28 cellular contexts compared by ENCODE assay signal in genomic region chr10:96473866-96474265, GRCh38. TPM values are rescaled to one million over a fixed set of nuclear protein-coding genes. Genes with fewer than 3 reads are reported as not detected.
"Had no signal": no experiment of that assay in that cellular context is flagged by ENCODE, and none has a peak within 500 bp of the region (broad histone marks: within the 10 kb centered on the region; RNA-seq: fewer than 3 reads in every experiment).

No MANE protein-coding gene starts in this region.

- H3K4me3 ChIP-seq: MG63, SJCRH30 had no signal

- H3K9me3 ChIP-seq: MG63, SJCRH30, SK-N-SH had no signal

- H3K27me3 ChIP-seq: MG63, SJCRH30 had no signal

- H3K9me3 Mint-ChIP-seq: activated B cell treated with CpG ODN at 0.5 μM for 24 hours; activated CD4-positive, alpha-beta memory T cell treated with anti-CD3 and anti-CD28 coated beads for 36 hours; activated CD4-positive, alpha-beta T cell treated with anti-CD3 and anti-CD28 coated beads, Interleukin-2, amount 10 ng/mL, durations not matched to agents 24 days and 14 days; activated naive CD4-positive, alpha-beta T cell treated with anti-CD3 and anti-CD28 coated beads for 36 hours; activated T-helper 17 cell treated with anti-CD3 and anti-CD28 coated beads, Interleukin-2, amount 50 U/mL, for 72 hours had no signal

- H3K4me1 Mint-ChIP-seq: activated B cell treated with CpG ODN at 0.5 μM for 24 hours; activated CD4-positive, alpha-beta T cell treated with anti-CD3 and anti-CD28 coated beads, Interleukin-2, amount 10 ng/mL, durations not matched to agents 24 days and 14 days; activated T-helper 17 cell treated with anti-CD3 and anti-CD28 coated beads, Interleukin-2, amount 50 U/mL, for 72 hours; T-helper 17 cell had no signal

- ATAC-seq: activated T-helper 17 cell treated with anti-CD3 and anti-CD28 coated beads, Interleukin-2, amount 50 U/mL, for 72 hours; Panc1; T-helper 17 cell had no signal

- H3K4me3 Mint-ChIP-seq: activated B cell treated with CpG ODN at 0.5 μM for 24 hours; activated CD4-positive, alpha-beta memory T cell treated with anti-CD3 and anti-CD28 coated beads for 36 hours; activated CD4-positive, alpha-beta T cell treated with anti-CD3 and anti-CD28 coated beads, Interleukin-2, amount 10 ng/mL, durations not matched to agents 24 days and 14 days; activated naive CD4-positive, alpha-beta T cell treated with anti-CD3 and anti-CD28 coated beads for 36 hours; activated naive CD8-positive, alpha-beta T cell; activated T-helper 17 cell treated with anti-CD3 and anti-CD28 coated beads, Interleukin-2, amount 50 U/mL, for 72 hours; T-helper 17 cell had no signal

- H3K36me3 ChIP-seq: MG63, SJCRH30 had no signal

- H3K36me3 Mint-ChIP-seq: activated CD4-positive, alpha-beta memory T cell treated with anti-CD3 and anti-CD28 coated beads for 36 hours; activated naive CD8-positive, alpha-beta T cell; brain had no signal

- H3K27ac Mint-ChIP-seq: activated B cell treated with CpG ODN at 0.5 μM for 24 hours; activated CD4-positive, alpha-beta memory T cell treated with anti-CD3 and anti-CD28 coated beads for 36 hours; activated CD4-positive, alpha-beta T cell treated with anti-CD3 and anti-CD28 coated beads, Interleukin-2, amount 10 ng/mL, durations not matched to agents 24 days and 14 days; activated naive CD4-positive, alpha-beta T cell treated with anti-CD3 and anti-CD28 coated beads for 36 hours; activated naive CD8-positive, alpha-beta T cell; activated T-helper 17 cell treated with anti-CD3 and anti-CD28 coated beads, Interleukin-2, amount 50 U/mL, for 72 hours; T-helper 17 cell had no signal

- DNase-seq: activated B cell treated with CpG ODN at 0.5 μM for 24 hours; activated CD4-positive, alpha-beta memory T cell treated with anti-CD3 and anti-CD28 coated beads for 36 hours; activated CD4-positive, alpha-beta T cell treated with anti-CD3 and anti-CD28 coated beads for 1 hour; activated CD4-positive, alpha-beta T cell treated with anti-CD3 and anti-CD28 coated beads, Interleukin-2, amount 10 ng/mL, durations not matched to agents 24 days and 14 days; activated gamma-delta T cell; activated naive CD4-positive, alpha-beta T cell treated with anti-CD3 and anti-CD28 coated beads for 36 hours; activated T-cell treated with anti-CD3 and anti-CD28 coated beads for 4 hours; activated T-cell treated with anti-CD3 and anti-CD28 coated beads, Interleukin-2, amount 50 U/mL, for 48 hours; amygdala; MG63; MV-4-11; NCI-H1092 treated with DMSO at 0.1 percent for 48 hours; NCI-H1417 treated with DMSO at 0.1 percent for 48 hours; NCI-H1694 treated with DMSO at 0.1 percent for 48 hours; NCI-H2081; NCI-H510A treated with DMSO at 0.1 percent for 48 hours; NCI-H748 treated with DMSO at 0.1 percent for 48 hours; OCI-M1; Right ventricle myocardium superior; SJCRH30; SK-N-SH; T-helper 17 cell; T-helper 9 cell had no signal

- H3K9ac ChIP-seq: SK-N-SH had no signal

RNA-seq across cellular contexts. Expression of gene TLL2, which starts 39.9 kb away (rescaled TPM):
- total RNA-seq: activated CD4-positive, alpha-beta T cell treated with anti-CD3 and anti-CD28 coated beads, Interleukin-2, amount 10 ng/mL, durations not matched to agents 24 days and 14 days; activated CD8-positive, alpha-beta memory T cell treated with anti-CD3 and anti-CD28 coated beads for 36 hours; activated T-helper 17 cell treated with anti-CD3 and anti-CD28 coated beads, Interleukin-2, amount 50 U/mL, for 72 hours; T-helper 17 cell had no signal
